25 cellular contexts compared by ENCODE assay signal in genomic region chr6:138503881-138504680, GRCh38. TPM values are rescaled to one million over a fixed set of nuclear protein-coding genes. Genes with fewer than 3 reads are reported as not detected.
DNase-seq lines count a peak whose midpoint lies in the region; ATAC-seq, FAIRE-seq and TF ChIP-seq lines count a peak whose summit lies in the region.
"Had no signal": no experiment of that assay in that cellular context is flagged by ENCODE, and none has a peak within 500 bp of the region (broad histone marks: within the 10 kb centered on the region; RNA-seq: fewer than 3 reads in every experiment).

No MANE protein-coding gene starts in this region.

- ATAC-seq in mucosa of descending colon: peak; percentile 76
- no peak for ATAC-seq in GM18909 (IDR thresholded peaks at IDR 0.05; ENCODE audit: poor library complexity, unreplicated experiment)
- ATAC-seq in gastroesophageal sphincter: no peak
- no peak for ATAC-seq in GM18873 (IDR thresholded peaks at IDR 0.05; ENCODE audit: low FRiP score, unreplicated experiment)
- ATAC-seq: stimulated activated memory B cell treated with anti-CD40 and anti-IgM and Interleukin-4, amounts not matched to agents 10 μg/mL and 1 μg/mL and 100 μg/mL, for 72 hours; T-cell had no signal

- no peak for TF ChIP-seq POLR2A in gastroesophageal sphincter (IDR thresholded peaks at IDR 0.05)

- intact Hi-C loops in mucosa of descending colon (cut with DNase I, micrococcal nuclease): no loop called here

- TF ChIP-seq CTCF in 22Rv1 (IDR thresholded peaks at IDR 0.05): no peak
- TF ChIP-seq CTCF in mucosa of descending colon (IDR thresholded peaks at IDR 0.05): no peak
- no peak for TF ChIP-seq CTCF in gastroesophageal sphincter (IDR thresholded peaks at IDR 0.05)

- 81 to 92% methylated on average over 6 to 7 of the region's 7 CpGs for WGBS in gastroesophageal sphincter (ENCODE audit: low coverage in 1 of 2), 2 donors

- FAIRE-seq in colon (lab: Jason Lieb, UNC): peak; percentile 43
- FAIRE-seq: A204.1, bronchial epithelial cell had no signal

- H3K27me3 ChIP-seq in gastroesophageal sphincter: no peaks in the 10 kb centered on the region
- H3K27me3 ChIP-seq: thyroid gland had no signal

- H3K36me3 ChIP-seq in mucosa of descending colon (ENCODE audit: low read depth) (no peaks in the 10 kb centered on the region), gastroesophageal sphincter (no peaks in the 10 kb centered on the region)
- H3K36me3 ChIP-seq: thyroid gland had no signal

- no peaks in the 10 kb centered on the region for H3K9me3 ChIP-seq in mucosa of descending colon
- no peaks in the 10 kb centered on the region for H3K9me3 ChIP-seq in gastroesophageal sphincter
- H3K9me3 ChIP-seq: thyroid gland had no signal

- H3K27ac ChIP-seq in 22Rv1 (peak overlapping the region; percentile 98), gastroesophageal sphincter (no peak overlapping the region)
- H3K27ac ChIP-seq: thyroid gland had no signal

- H3K4me3 ChIP-seq in mucosa of descending colon (no peak overlapping the region), gastroesophageal sphincter (no peak overlapping the region)
- H3K4me3 ChIP-seq: thyroid gland had no signal

- DNase-seq in HuH-7 (ENCODE audit: low spot score) (peak; percentile 26), mucosa of descending colon (peak in 1 of 3 donors; percentile 45), DMS114 treated with DMSO at 0.1 percent for 48 hours (lab: John Stamatoyannopoulos, UW; ENCODE audit: unreplicated experiment) (no peak)
- DNase-seq: activated CD8-positive, alpha-beta memory T cell treated with anti-CD3 and anti-CD28 coated beads for 24 hours; C1 segment of cervical spinal cord; DMS79 treated with DMSO at 0.1 percent for 48 hours; effector memory CD4-positive, alpha-beta T cell; H7; head of caudate nucleus; immature natural killer cell; KG1; NCI-H1048; NCI-H2029 treated with DMSO at 0.1 percent for 48 hours; NCI-H446 treated with DMSO at 0.1 percent for 48 hours; nephron progenitor cell; T-cell; thyroid gland had no signal

- H3K4me1 ChIP-seq in mucosa of descending colon (ENCODE audit: low read depth) (peaks cover 58% of the 10 kb centered on the region), gastroesophageal sphincter (peaks cover 0 to 5% (median 0%) of the 10 kb centered on the region in 3 donors)
- H3K4me1 ChIP-seq: thyroid gland had no signal

- no peak for TF ChIP-seq EP300 in gastroesophageal sphincter (IDR thresholded peaks at IDR 0.05)

RNA-seq across cellular contexts. Expression of gene NHSL1, which starts 4.8 kb away (rescaled TPM):
- total RNA-seq in mucosa of descending colon: 100 to 1,000 TPM in 2 of 3 donors, 10 to 100 TPM in 1; 53.1 to 155 (median 107) TPM
- total RNA-seq in gastroesophageal sphincter: 1 to 10 TPM; 5.7 to 9.3 (median 7.9) TPM

Comparison
In these comparisons a context has a peak if more than half of its experiments do, and no peak if none do; other contexts are left out.
1. RNA of gene NHSL1, which starts 4.8 kb away (total RNA-seq): 53.1 to 155 TPM in mucosa of descending colon; 5.7 to 9.3 TPM in gastroesophageal sphincter; every median in the first group is over 4 times any median in the second.